16 cellular contexts compared by ENCODE assay signal in genomic region chr6:106446983-106447382, GRCh38.
DNase-seq lines count a peak whose midpoint lies in the region; FAIRE-seq lines count a peak whose summit lies in the region.
"Had no signal": no experiment of that assay in that cellular context is flagged by ENCODE, and none has a peak within 500 bp of the region (broad histone marks: within the 10 kb centered on the region; RNA-seq: fewer than 3 reads in every experiment).

No MANE protein-coding gene starts in this region.

- H3K27me3 ChIP-seq in subcutaneous abdominal adipose tissue (ENCODE audit: control insufficient read depth in 5 of 5, insufficient read depth in 4 of 5, low read length in 5 of 5) = peaks cover 0 to 5% (median 0%) of the 10 kb centered on the region in 5 donors

- H3K36me3 ChIP-seq in subcutaneous abdominal adipose tissue (ENCODE audit: control insufficient read depth in 5 of 5, insufficient read depth in 5 of 5, low read length in 5 of 5) = no peaks in the 10 kb centered on the region
- H3K36me3 ChIP-seq: BE2C had no signal

- H3K9ac ChIP-seq in subcutaneous abdominal adipose tissue (ENCODE audit: low read length in 5 of 5) = peak overlapping the region in 2 of 5 donors; percentile 27 to 44

- H3K9me3 ChIP-seq in subcutaneous abdominal adipose tissue (ENCODE audit: control insufficient read depth in 5 of 5, low read length in 5 of 5) = no peaks in the 10 kb centered on the region
- H3K9me3 ChIP-seq: BE2C had no signal

- DNase-seq in DMS153 (lab: John Stamatoyannopoulos, UW) (peak; percentile 11), DMS153 treated with DMSO at 0.1 percent for 48 hours (lab: John Stamatoyannopoulos, UW; ENCODE audit: unreplicated experiment) (no peak), RCC 7860 (ENCODE audit: low spot score) (peak; percentile 29), kidney tubule cell (ENCODE audit: low spot score) (peak; percentile 85), NCI-H446 treated with DMSO at 0.1 percent for 48 hours (lab: John Stamatoyannopoulos, UW) (no peak), anterior cingulate cortex (lab: John Stamatoyannopoulos, UW) (no peak), NCI-H510A (lab: John Stamatoyannopoulos, UW) (no peak)
- DNase-seq: 8988T; activated CD4-positive, alpha-beta memory T cell treated with anti-CD3 and anti-CD28 coated beads, Interleukin-2, amount 10 ng/mL, durations not matched to agents 7 days and 5 days; activated naive CD4-positive, alpha-beta T cell treated with anti-CD3 and anti-CD28 coated beads, Interleukin-2, amount 50 U/mL, for 16 hours; activated T-cell treated with anti-CD3 and anti-CD28 coated beads, Interleukin-2, amount 50 U/mL, for 1 hour; BE2C; DMS 273 treated with DMSO at 0.1 percent for 48 hours; SHP77; stimulated activated CD4-positive, alpha-beta T cell treated with anti-CD3 and anti-CD28 coated beads, Interleukin-4, amount 100 ng/mL, for 24 hours had no signal

- no peak overlapping the region for H3K4me3 ChIP-seq in subcutaneous abdominal adipose tissue (ENCODE audit: low read depth in 1 of 5, low read length in 5 of 5)

- peaks cover 0 to 31% (median 23%) of the 10 kb centered on the region in 5 donors for H3K4me1 ChIP-seq in subcutaneous abdominal adipose tissue (ENCODE audit: control insufficient read depth in 5 of 5, insufficient read depth in 5 of 5, low read length in 5 of 5)
- H3K4me1 ChIP-seq: BE2C had no signal

- FAIRE-seq in RCC 7860 (lab: Jason Lieb, UNC) = peak; percentile 88

- H3K27ac ChIP-seq in subcutaneous abdominal adipose tissue (ENCODE audit: low read depth, low read length) = peak overlapping the region; percentile 64

Comparison
In these comparisons a context has a peak if more than half of its experiments do, and no peak if none do; other contexts are left out.
1. DNase-seq: peak in DMS153 (single experiment), RCC 7860 (single experiment) and kidney tubule cell (single experiment); none in DMS153 treated with DMSO at 0.1 percent for 48 hours (single experiment), NCI-H446 treated with DMSO at 0.1 percent for 48 hours (single experiment), anterior cingulate cortex (0 of 58) and NCI-H510A (single experiment).